ENCODE assay signal across 28 cellular contexts in genomic region chr10:97034958-97035769, GRCh38.
"Had no signal": no experiment of that assay in that cellular context is flagged by ENCODE, and none has a peak within 500 bp of the region (broad histone marks: within the 10 kb centered on the region; RNA-seq: fewer than 3 reads in every experiment).

No MANE protein-coding gene starts in this region.

- H3K36me3 ChIP-seq: adrenal gland, MG63 had no signal

- H3K27ac Mint-ChIP-seq: activated CD4-positive, alpha-beta memory T cell treated with anti-CD3 and anti-CD28 coated beads, Interleukin-2, amount 10 ng/mL, durations not matched to agents 7 days and 5 days; activated CD4-positive, alpha-beta T cell treated with anti-CD3 and anti-CD28 coated beads for 36 hours; activated naive CD4-positive, alpha-beta T cell treated with anti-CD3 and anti-CD28 coated beads for 36 hours; activated naive CD8-positive, alpha-beta T cell; T-cell had no signal

- H3K4me3 ChIP-seq: adrenal gland, MG63, SK-N-MC had no signal

- H3K27ac ChIP-seq: adrenal gland, SK-N-MC, VCaP had no signal

- ATAC-seq: activated CD4-positive, alpha-beta T cell treated with anti-CD3 and anti-CD28 coated beads for 36 hours; Panc1; Right ventricle myocardium inferior; T-cell had no signal

- H3K9me3 ChIP-seq: adrenal gland, MG63 had no signal

- H3K27me3 ChIP-seq: adrenal gland, MG63 had no signal

- H3K27me3 Mint-ChIP-seq: activated CD4-positive, alpha-beta T cell treated with anti-CD3 and anti-CD28 coated beads for 36 hours had no signal

- H3K36me3 Mint-ChIP-seq: activated naive CD8-positive, alpha-beta T cell; T-cell had no signal

- H3K4me3 Mint-ChIP-seq: activated CD4-positive, alpha-beta memory T cell treated with anti-CD3 and anti-CD28 coated beads, Interleukin-2, amount 10 ng/mL, durations not matched to agents 7 days and 5 days; activated CD4-positive, alpha-beta T cell treated with anti-CD3 and anti-CD28 coated beads for 36 hours; activated naive CD4-positive, alpha-beta T cell treated with anti-CD3 and anti-CD28 coated beads for 36 hours; activated naive CD8-positive, alpha-beta T cell; T-cell had no signal

- H3K9me3 Mint-ChIP-seq: activated CD4-positive, alpha-beta memory T cell treated with anti-CD3 and anti-CD28 coated beads, Interleukin-2, amount 10 ng/mL, durations not matched to agents 7 days and 5 days; activated naive CD4-positive, alpha-beta T cell treated with anti-CD3 and anti-CD28 coated beads for 36 hours; T-cell had no signal

- DNase-seq: activated CD4-positive, alpha-beta memory T cell treated with anti-CD3 and anti-CD28 coated beads, Interleukin-2, amount 10 ng/mL, durations not matched to agents 7 days and 5 days; activated CD4-positive, alpha-beta T cell treated with anti-CD3 and anti-CD28 coated beads for 36 hours; activated CD4-positive, alpha-beta T cell treated with anti-CD3 and anti-CD28 coated beads, Interleukin-2, amount 50 U/mL, for 1 hour; activated CD8-positive, alpha-beta memory T cell treated with anti-CD3 and anti-CD28 coated beads, Interleukin-2, amount 50 U/mL, for 4 hours; activated effector memory CD4-positive, alpha-beta T cell treated with anti-CD3 and anti-CD28 coated beads, Interleukin-2, amount 50 U/mL, for 16 hours; activated naive CD4-positive, alpha-beta T cell treated with anti-CD3 and anti-CD28 coated beads for 36 hours; anterior cingulate cortex; central memory CD4-positive, alpha-beta T cell; MG63; MV-4-11; NCI-H1105; NCI-H146; NCI-H187 treated with DMSO at 0.1 percent for 48 hours; NCI-H2171; NCI-H2227 treated with DMSO at 0.1 percent for 48 hours; NCI-H446 treated with DMSO at 0.1 percent for 48 hours; NCI-H524 treated with DMSO at 0.1 percent for 48 hours; NCI-H748 treated with DMSO at 0.1 percent for 48 hours; OCI-M1; RPMI8226; T-cell; T-helper 2 cell had no signal
